ENCODE assay signal across 1 cellular context in the genomic region with DNA sequence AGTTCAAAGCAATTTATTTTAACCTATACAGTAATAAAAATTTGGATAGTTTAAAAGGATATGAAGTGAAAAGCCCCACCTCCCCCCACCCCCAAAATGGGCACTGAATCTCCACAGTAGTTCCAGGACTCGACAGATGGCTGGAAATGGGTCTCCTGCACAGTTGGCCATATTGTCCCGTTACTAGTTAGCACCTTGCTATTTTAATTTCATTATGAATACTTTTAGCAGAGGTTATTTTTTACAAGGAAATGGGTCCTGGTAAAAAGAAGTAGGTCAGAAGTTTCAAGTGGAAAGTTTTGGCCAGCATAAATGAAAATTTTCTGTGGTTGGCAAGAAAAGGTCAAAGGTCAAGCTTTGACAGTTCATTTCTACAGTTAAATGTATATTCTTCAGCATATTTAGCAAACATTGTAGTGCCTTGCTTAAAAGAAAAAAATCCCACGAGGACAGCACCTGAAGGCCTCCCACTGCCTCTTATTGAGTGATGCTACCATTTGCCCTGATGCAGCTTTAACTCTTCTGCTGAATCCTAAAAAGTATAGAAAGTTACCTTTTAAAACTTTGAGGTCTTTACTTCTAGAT.
TF ChIP-seq lines count a peak whose summit lies in the region.

No MANE protein-coding gene starts in this region.

TF ChIP-seq in GM12878, 131 proteins besides CTCF, POLR2A, EP300 and RAD21:
- TF ChIP-seq HDAC6 (IDR thresholded peaks at IDR 0.05; ENCODE audit: unreplicated experiment) (no peak), BRCA1 (IDR thresholded peaks at IDR 0.05; ENCODE audit: low read depth, low read length) (no peak), KDM1A (IDR thresholded peaks at IDR 0.05; ENCODE audit: borderline replicate concordance) (no peak), EZH2 (IDR thresholded peaks at IDR 0.05; ENCODE audit: borderline replicate concordance, control insufficient read depth, low read depth, low read length) (no peak), NR2C1 (IDR thresholded peaks at IDR 0.05) (peak; percentile 82), NR2F1 (conservative IDR thresholded peaks at IDR 0.05) (peak; percentile 88), KAT2A (conservative IDR thresholded peaks at IDR 0.05; ENCODE audit: control insufficient read depth, low read depth, low read length) (no peak)
